ENCODE assay signal across 18 cellular contexts in genomic region chr5:623531-623930, GRCh38. TPM values are rescaled to one million over a fixed set of nuclear protein-coding genes. Genes with fewer than 3 reads are reported as not detected.
DNase-seq lines count a peak whose midpoint lies in the region; ATAC-seq and TF ChIP-seq lines count a peak whose summit lies in the region.
"Had no signal": no experiment of that assay in that cellular context is flagged by ENCODE, and none has a peak within 500 bp of the region (broad histone marks: within the 10 kb centered on the region; RNA-seq: fewer than 3 reads in every experiment).

No MANE protein-coding gene starts in this region.

- no peak overlapping the region for H2AFZ ChIP-seq in GM23338
- no peak overlapping the region for H2AFZ ChIP-seq in osteoblast (ENCODE audit: low read length)
- H2AFZ ChIP-seq: GM23248 had no signal

- peaks cover 1% of the 10 kb centered on the region for H3K27me3 Mint-ChIP-seq in GM23338 (ENCODE audit: insufficient read depth, low read depth, poor library complexity)
- no peaks in the 10 kb centered on the region for H3K27me3 Mint-ChIP-seq in chondrocyte (ENCODE audit: low read depth)
- H3K27me3 Mint-ChIP-seq in T-helper 2 cell treated with Interferon-gamma antibody and Interleukin-4, amounts not matched to agents 5 μg/mL and 100 μg/mL, for 36 hours (ENCODE audit: low read depth): no peaks in the 10 kb centered on the region
- H3K27me3 Mint-ChIP-seq: CD4-positive, CD25-positive, alpha-beta regulatory T cell had no signal

- no peak overlapping the region for H3K4me3 Mint-ChIP-seq in GM23338
- H3K4me3 Mint-ChIP-seq in chondrocyte (ENCODE audit: unreplicated experiment): no peak overlapping the region
- no peak overlapping the region for H3K4me3 Mint-ChIP-seq in T-helper 2 cell treated with Interferon-gamma antibody and Interleukin-4, amounts not matched to agents 5 μg/mL and 100 μg/mL, for 36 hours
- H3K4me3 Mint-ChIP-seq: CD4-positive, CD25-positive, alpha-beta regulatory T cell; CD8-positive, alpha-beta T cell; H9 had no signal

- H3K79me2 ChIP-seq in GM23338 (replicated peaks; ENCODE audit: insufficient read depth) (peaks cover 16% of the 10 kb centered on the region), osteoblast (ENCODE audit: insufficient read depth, low read length) (no peaks in the 10 kb centered on the region)

- H3K9me3 Mint-ChIP-seq in GM23338 (no peaks in the 10 kb centered on the region), chondrocyte (ENCODE audit: low read depth) (no peaks in the 10 kb centered on the region)
- no peaks in the 10 kb centered on the region for H3K9me3 Mint-ChIP-seq in T-helper 2 cell treated with Interferon-gamma antibody and Interleukin-4, amounts not matched to agents 5 μg/mL and 100 μg/mL, for 36 hours
- H3K9me3 Mint-ChIP-seq: CD4-positive, CD25-positive, alpha-beta regulatory T cell; CD8-positive, alpha-beta T cell; H9 had no signal

- DNase-seq in BE2C: peak; percentile 0
- no peak for DNase-seq in GM23338 (ENCODE audit: low spot score)
- peak; percentile 34 for DNase-seq in chondrocyte (ENCODE audit: low spot score)
- peak; percentile 68 for DNase-seq in osteoblast (ENCODE audit: insufficient read length, low spot score, missing footprints)
- no peak for DNase-seq in T-helper 2 cell treated with Interferon-gamma antibody and Interleukin-4, amounts not matched to agents 5 μg/mL and 100 μg/mL, for 36 hours (ENCODE audit: low spot score)
- no peak for DNase-seq in germinal center (ENCODE audit: low spot score)
- DNase-seq in effector CD4-positive, alpha-beta T cell: no peak
- DNase-seq in GM19240 (ENCODE audit: insufficient read length, low spot score): no peak
- DNase-seq: CD4-positive, CD25-positive, alpha-beta regulatory T cell; CD8-positive, alpha-beta T cell; DMS153; DND-41; GM23248; H9 had no signal

- peaks cover 74% of the 10 kb centered on the region for H3K36me3 Mint-ChIP-seq in GM23338 (ENCODE audit: low read depth)
- peaks cover 14% of the 10 kb centered on the region for H3K36me3 Mint-ChIP-seq in chondrocyte (ENCODE audit: low read depth)
- H3K36me3 Mint-ChIP-seq in T-helper 2 cell treated with Interferon-gamma antibody and Interleukin-4, amounts not matched to agents 5 μg/mL and 100 μg/mL, for 36 hours (ENCODE audit: low read depth): peaks cover 26% of the 10 kb centered on the region

- H3K9me2 ChIP-seq in GM23338 (ENCODE audit: insufficient read depth): no peaks in the 10 kb centered on the region

- no peak overlapping the region for H3K4me3 ChIP-seq in BE2C (ENCODE audit: low read depth, low read length)
- no peak overlapping the region for H3K4me3 ChIP-seq in GM23338
- H3K4me3 ChIP-seq in osteoblast (ENCODE audit: insufficient read depth, low read length): no peak overlapping the region
- H3K4me3 ChIP-seq: BLaER1, GM23248 had no signal

- H3K27ac ChIP-seq in GM23338 (ENCODE audit: low read depth) (no peak overlapping the region), osteoblast (ENCODE audit: low read depth, low read length) (no peak overlapping the region)
- H3K27ac ChIP-seq: BLaER1, C4-2B, GM23248 had no signal

- H3K4me1 ChIP-seq in BE2C: no peaks in the 10 kb centered on the region
- H3K4me1 ChIP-seq in GM23338 (ENCODE audit: insufficient read depth): no peaks in the 10 kb centered on the region
- no peaks in the 10 kb centered on the region for H3K4me1 ChIP-seq in osteoblast (ENCODE audit: insufficient read depth, low read length)
- H3K4me1 ChIP-seq: Caco-2 had no signal

- H3K27ac Mint-ChIP-seq in GM23338 (peak overlapping the region; percentile 9; the same call in 1 of the 2 replicates), chondrocyte (ENCODE audit: unreplicated experiment) (no peak overlapping the region)
- no peak overlapping the region for H3K27ac Mint-ChIP-seq in T-helper 2 cell treated with Interferon-gamma antibody and Interleukin-4, amounts not matched to agents 5 μg/mL and 100 μg/mL, for 36 hours
- H3K27ac Mint-ChIP-seq: CD4-positive, CD25-positive, alpha-beta regulatory T cell; CD8-positive, alpha-beta T cell had no signal

- H3F3A ChIP-seq in GM23338 (replicated peaks; ENCODE audit: low read depth): no peaks in the 10 kb centered on the region

- no peak for ATAC-seq in GM23338
- ATAC-seq: CD8-positive, alpha-beta T cell; HCT116 had no signal

- TF ChIP-seq CTCF in BE2C (IDR thresholded peaks at IDR 0.05; ENCODE audit: low read depth, low read length): no peak
- TF ChIP-seq CTCF in GM23338 (conservative IDR thresholded peaks at IDR 0.05; ENCODE audit: low read depth in 2 of 2): no peak
- no peak for TF ChIP-seq CTCF in chondrocyte (IDR thresholded peaks at IDR 0.05)
- no peak for TF ChIP-seq CTCF in osteoblast (IDR thresholded peaks at IDR 0.05; ENCODE audit: extremely low read depth, low read depth, low read length)

- H4K20me1 ChIP-seq in GM23338 (replicated peaks; ENCODE audit: insufficient read depth) (peaks cover 13% of the 10 kb centered on the region), osteoblast (ENCODE audit: insufficient read depth, low read length) (peaks cover 2% of the 10 kb centered on the region)

- H3K4me2 ChIP-seq in GM23338 (no peak overlapping the region), osteoblast (ENCODE audit: insufficient read depth, low read length) (no peak overlapping the region)
- H3K4me2 ChIP-seq: BLaER1 had no signal

- H3K27me3 ChIP-seq in BE2C (no peaks in the 10 kb centered on the region), GM23338 (ENCODE audit: insufficient read depth) (no peaks in the 10 kb centered on the region), osteoblast (ENCODE audit: insufficient read depth, low read length) (no peaks in the 10 kb centered on the region)
- H3K27me3 ChIP-seq: BLaER1 had no signal

- no peaks in the 10 kb centered on the region for H3K4me1 Mint-ChIP-seq in GM23338
- no peaks in the 10 kb centered on the region for H3K4me1 Mint-ChIP-seq in chondrocyte (ENCODE audit: low read depth)
- no peaks in the 10 kb centered on the region for H3K4me1 Mint-ChIP-seq in T-helper 2 cell treated with Interferon-gamma antibody and Interleukin-4, amounts not matched to agents 5 μg/mL and 100 μg/mL, for 36 hours (ENCODE audit: low read depth)
- H3K4me1 Mint-ChIP-seq: CD4-positive, CD25-positive, alpha-beta regulatory T cell; H9 had no signal

- no peaks in the 10 kb centered on the region for H3K9me3 ChIP-seq in BE2C
- no peaks in the 10 kb centered on the region for H3K9me3 ChIP-seq in osteoblast (ENCODE audit: low read depth, low read length)
- H3K9me3 ChIP-seq: BLaER1, Caco-2 had no signal

- H3K36me3 ChIP-seq in BE2C (peaks cover 53% of the 10 kb centered on the region), GM23338 (ENCODE audit: insufficient read depth) (peaks cover 31% of the 10 kb centered on the region; the same call in 1 of the 2 replicates), osteoblast (ENCODE audit: insufficient read depth, low read length) (peaks cover 25% of the 10 kb centered on the region)

TF ChIP-seq in GM23338, 12 proteins besides CTCF, POLR2A, EP300 and RAD21 (continues in another document):
- TF ChIP-seq, protein P1, sequence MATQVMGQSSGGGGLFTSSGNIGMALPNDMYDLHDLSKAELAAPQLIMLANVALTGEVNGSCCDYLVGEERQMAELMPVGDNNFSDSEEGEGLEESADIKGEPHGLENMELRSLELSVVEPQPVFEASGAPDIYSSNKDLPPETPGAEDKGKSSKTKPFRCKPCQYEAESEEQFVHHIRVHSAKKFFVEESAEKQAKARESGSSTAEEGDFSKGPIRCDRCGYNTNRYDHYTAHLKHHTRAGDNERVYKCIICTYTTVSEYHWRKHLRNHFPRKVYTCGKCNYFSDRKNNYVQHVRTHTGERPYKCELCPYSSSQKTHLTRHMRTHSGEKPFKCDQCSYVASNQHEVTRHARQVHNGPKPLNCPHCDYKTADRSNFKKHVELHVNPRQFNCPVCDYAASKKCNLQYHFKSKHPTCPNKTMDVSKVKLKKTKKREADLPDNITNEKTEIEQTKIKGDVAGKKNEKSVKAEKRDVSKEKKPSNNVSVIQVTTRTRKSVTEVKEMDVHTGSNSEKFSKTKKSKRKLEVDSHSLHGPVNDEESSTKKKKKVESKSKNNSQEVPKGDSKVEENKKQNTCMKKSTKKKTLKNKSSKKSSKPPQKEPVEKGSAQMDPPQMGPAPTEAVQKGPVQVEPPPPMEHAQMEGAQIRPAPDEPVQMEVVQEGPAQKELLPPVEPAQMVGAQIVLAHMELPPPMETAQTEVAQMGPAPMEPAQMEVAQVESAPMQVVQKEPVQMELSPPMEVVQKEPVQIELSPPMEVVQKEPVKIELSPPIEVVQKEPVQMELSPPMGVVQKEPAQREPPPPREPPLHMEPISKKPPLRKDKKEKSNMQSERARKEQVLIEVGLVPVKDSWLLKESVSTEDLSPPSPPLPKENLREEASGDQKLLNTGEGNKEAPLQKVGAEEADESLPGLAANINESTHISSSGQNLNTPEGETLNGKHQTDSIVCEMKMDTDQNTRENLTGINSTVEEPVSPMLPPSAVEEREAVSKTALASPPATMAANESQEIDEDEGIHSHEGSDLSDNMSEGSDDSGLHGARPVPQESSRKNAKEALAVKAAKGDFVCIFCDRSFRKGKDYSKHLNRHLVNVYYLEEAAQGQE (IDR thresholded peaks at IDR 0.05; ENCODE audit: unreplicated experiment): no peak
- no peak for TF ChIP-seq ZNF114 (CRISPR knock-in tag; IDR thresholded peaks at IDR 0.05)
- TF ChIP-seq ZNF331 (CRISPR knock-in tag; IDR thresholded peaks at IDR 0.05; ENCODE audit: low read depth): no peak
- TF ChIP-seq CREB1 (CRISPR knock-in tag; IDR thresholded peaks at IDR 0.05; ENCODE audit: low read depth): no peak
- no peak for TF ChIP-seq EZH2 (IDR thresholded peaks at IDR 0.05; ENCODE audit: low read depth, unreplicated experiment)
- TF ChIP-seq, protein P2, sequence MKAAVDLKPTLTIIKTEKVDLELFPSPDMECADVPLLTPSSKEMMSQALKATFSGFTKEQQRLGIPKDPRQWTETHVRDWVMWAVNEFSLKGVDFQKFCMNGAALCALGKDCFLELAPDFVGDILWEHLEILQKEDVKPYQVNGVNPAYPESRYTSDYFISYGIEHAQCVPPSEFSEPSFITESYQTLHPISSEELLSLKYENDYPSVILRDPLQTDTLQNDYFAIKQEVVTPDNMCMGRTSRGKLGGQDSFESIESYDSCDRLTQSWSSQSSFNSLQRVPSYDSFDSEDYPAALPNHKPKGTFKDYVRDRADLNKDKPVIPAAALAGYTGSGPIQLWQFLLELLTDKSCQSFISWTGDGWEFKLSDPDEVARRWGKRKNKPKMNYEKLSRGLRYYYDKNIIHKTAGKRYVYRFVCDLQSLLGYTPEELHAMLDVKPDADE (IDR thresholded peaks at IDR 0.05): no peak

RNA-seq across cellular contexts. Expression of gene CEP72, which starts 11.4 kb away (rescaled TPM):
- 5.6 TPM for polyA plus RNA-seq in BE2C (2012; ENCODE audit: insufficient read depth, insufficient read length, low read depth)
- 23.1 and 27.1 TPM in 2 replicates for total RNA-seq in GM23338 (2014; rRNA removed; shearing (Covaris generic))
- polyA plus RNA-seq in GM23338 (2016; fragmentation: Nextera tagmentation; extraction: Ambion mirVana): 12.5 and 15.5 TPM in 2 replicates
- total RNA-seq in chondrocyte (2.7 to 4.5 TPM (median 3.3 TPM) in 3 replicates), osteoblast (2.7 and 3.3 TPM in 2 replicates)

Comparison
In these comparisons a context has a peak if more than half of its experiments do, and no peak if none do; other contexts are left out.
1. DNase-seq: peak in BE2C (single experiment), chondrocyte (single experiment) and osteoblast (single experiment); none in GM23338 (single experiment), T-helper 2 cell treated with Interferon-gamma antibody and Interleukin-4, amounts not matched to agents 5 μg/mL and 100 μg/mL, for 36 hours (single experiment), germinal center (single experiment), effector CD4-positive, alpha-beta T cell (single experiment) and GM19240 (single experiment).